19 cellular contexts compared by ENCODE assay signal in the genomic region with DNA sequence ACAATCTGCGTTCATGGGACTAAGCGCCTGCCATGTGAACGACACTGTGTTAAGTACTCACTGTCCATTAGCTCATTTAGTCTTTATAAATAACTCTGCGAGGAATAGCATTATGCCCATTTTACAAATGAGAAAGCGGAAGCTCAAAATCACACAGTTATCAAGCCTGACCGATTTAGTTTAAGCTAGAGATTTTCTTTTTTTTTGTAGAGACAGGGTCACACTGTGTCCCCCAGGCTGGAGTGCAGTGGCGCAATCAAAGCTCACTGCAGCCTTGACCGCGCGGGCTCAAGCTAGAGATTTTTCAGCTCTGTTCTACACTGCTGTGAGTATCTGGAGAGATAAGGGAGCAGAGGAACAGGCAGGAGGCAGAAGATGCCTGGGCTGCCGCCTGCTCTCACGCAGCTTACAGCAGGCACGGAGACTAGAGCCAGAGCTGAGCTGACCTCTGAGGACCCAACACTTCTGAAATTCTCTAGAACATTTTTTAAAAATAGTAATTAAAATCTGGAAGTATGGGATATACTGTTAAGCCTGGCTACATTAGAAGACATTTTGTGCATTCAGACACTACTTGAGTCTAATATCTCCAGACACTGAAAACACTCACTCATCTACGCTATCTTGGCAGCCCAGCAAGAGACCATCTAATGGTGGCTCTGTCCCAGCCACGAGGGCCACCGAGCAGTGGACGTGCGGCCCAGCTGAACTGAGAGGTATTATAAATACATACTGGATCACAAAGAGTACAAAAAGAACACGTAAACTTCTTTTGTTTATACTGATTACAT. TPM values are rescaled to one million over a fixed set of nuclear protein-coding genes. Genes with fewer than 3 reads are reported as not detected.
DNase-seq lines count a peak whose midpoint lies in the region; ATAC-seq and TF ChIP-seq lines count a peak whose summit lies in the region.
"Had no signal": no experiment of that assay in that cellular context is flagged by ENCODE, and none has a peak within 500 bp of the region (broad histone marks: within the 10 kb centered on the region; RNA-seq: fewer than 3 reads in every experiment).

No MANE protein-coding gene starts in this region.

- H3K4me3 Mint-ChIP-seq in GM23338 = no peak overlapping the region
- H3K4me3 Mint-ChIP-seq in osteocyte (ENCODE audit: unreplicated experiment) = no peak overlapping the region
- H3K4me3 Mint-ChIP-seq: activated CD4-positive, alpha-beta memory T cell treated with anti-CD3 and anti-CD28 coated beads for 36 hours; activated naive CD8-positive, alpha-beta T cell; activated T-cell treated with anti-CD3 and anti-CD28 coated beads, Interleukin-2, amount 50 U/mL, for 4 hours; natural killer cell had no signal

- H3K27ac Mint-ChIP-seq in GM23338 (peak overlapping the region; percentile 70), osteocyte (ENCODE audit: unreplicated experiment) (no peak overlapping the region)
- H3K27ac Mint-ChIP-seq: activated CD4-positive, alpha-beta memory T cell treated with anti-CD3 and anti-CD28 coated beads for 36 hours; activated naive CD8-positive, alpha-beta T cell; natural killer cell had no signal

- ATAC-seq in GM23338 = no peak
- peak; percentile 32 to 87 (median 77) for ATAC-seq in heart right ventricle
- no peak for ATAC-seq in GM21737 (IDR thresholded peaks at IDR 0.05; ENCODE audit: unreplicated experiment)
- ATAC-seq: activated T-cell treated with anti-CD3 and anti-CD28 coated beads, Interleukin-2, amount 50 U/mL, for 4 hours; esophagus mucosa; natural killer cell had no signal

- H3K27me3 Mint-ChIP-seq in GM23338 (ENCODE audit: insufficient read depth, low read depth, poor library complexity) = peaks cover 2% of the 10 kb centered on the region
- H3K27me3 Mint-ChIP-seq in osteocyte (ENCODE audit: unreplicated experiment) = no peaks in the 10 kb centered on the region
- H3K27me3 Mint-ChIP-seq: activated CD4-positive, alpha-beta memory T cell treated with anti-CD3 and anti-CD28 coated beads for 36 hours; activated naive CD8-positive, alpha-beta T cell had no signal

- intact Hi-C loops in heart right ventricle (cut with DNase I) = loop anchor here in 2 of 10 donors (1.0 to 10.0 kb wide), 2 partner anchors 15 to 81 kb away; no protein-coding TSS in a partner anchor

- WGBS in heart right ventricle, 2 donors = 50 to 52% methylated on average over 19 of the region's 19 CpGs

- H3K27me3 ChIP-seq in GM23338 (ENCODE audit: insufficient read depth) = no peaks in the 10 kb centered on the region
- no peaks in the 10 kb centered on the region for H3K27me3 ChIP-seq in heart right ventricle
- H3K27me3 ChIP-seq: breast epithelium, thyroid gland had no signal

- no peak overlapping the region for H3K4me3 ChIP-seq in GM23338
- H3K4me3 ChIP-seq in heart right ventricle = peak overlapping the region in 4 of 10 donors; percentile 3 to 20 (median 14)
- H3K4me3 ChIP-seq: breast epithelium, thyroid gland had no signal

- peaks cover 3% of the 10 kb centered on the region for H4K20me1 ChIP-seq in GM23338 (replicated peaks; ENCODE audit: insufficient read depth)

- DNase-seq in GM23338 (ENCODE audit: low spot score) (no peak), heart right ventricle (peak in 1 of 2 donors; percentile 62), osteocyte (ENCODE audit: extremely low spot score, unreplicated experiment) (peak; percentile 42), inferior parietal cortex (ENCODE audit: extremely low spot score) (no peak), kidney tubule cell (ENCODE audit: low spot score) (no peak), GF-D8 (lab: John Stamatoyannopoulos, UW) (no peak)
- DNase-seq: ACHN; activated CD4-positive, alpha-beta memory T cell treated with anti-CD3 and anti-CD28 coated beads for 36 hours; activated T-cell treated with anti-CD3 and anti-CD28 coated beads, Interleukin-2, amount 50 U/mL, for 4 hours; DMS79; MM.1S; natural killer cell; NCI-H1694; thyroid gland had no signal

- no peaks in the 10 kb centered on the region for H3K36me3 ChIP-seq in GM23338 (ENCODE audit: insufficient read depth)
- H3K36me3 ChIP-seq in heart right ventricle = no peaks in the 10 kb centered on the region
- H3K36me3 ChIP-seq: breast epithelium, thyroid gland had no signal

- H2AFZ ChIP-seq in GM23338 = no peak overlapping the region

- no peaks in the 10 kb centered on the region for H3F3A ChIP-seq in GM23338 (replicated peaks; ENCODE audit: low read depth)

- H3K9me3 ChIP-seq in heart right ventricle = no peaks in the 10 kb centered on the region
- H3K9me3 ChIP-seq: breast epithelium, thyroid gland had no signal

- H3K9me2 ChIP-seq in GM23338 (ENCODE audit: insufficient read depth) = no peaks in the 10 kb centered on the region

- H3K79me2 ChIP-seq in GM23338 (replicated peaks; ENCODE audit: insufficient read depth) = peaks cover 100% of the 10 kb centered on the region

- TF ChIP-seq CTCF in GM23338 (conservative IDR thresholded peaks at IDR 0.05; ENCODE audit: low read depth in 2 of 2) (no peak), VCaP (conservative IDR thresholded peaks at IDR 0.05) (no peak), heart right ventricle (IDR thresholded peaks at IDR 0.05) (no peak), osteocyte (IDR thresholded peaks at IDR 0.05) (no peak)

- H3K36me3 Mint-ChIP-seq in GM23338 (ENCODE audit: low read depth) (peaks cover 7% of the 10 kb centered on the region; the same call in 1 of the 3 replicates), osteocyte (ENCODE audit: unreplicated experiment) (peaks cover 2% of the 10 kb centered on the region)
- H3K36me3 Mint-ChIP-seq: activated CD4-positive, alpha-beta memory T cell treated with anti-CD3 and anti-CD28 coated beads for 36 hours; natural killer cell had no signal

- no peak overlapping the region for H3K4me2 ChIP-seq in GM23338

- H3K9me3 Mint-ChIP-seq in GM23338 (no peaks in the 10 kb centered on the region), osteocyte (ENCODE audit: unreplicated experiment) (no peaks in the 10 kb centered on the region)
- H3K9me3 Mint-ChIP-seq: activated CD4-positive, alpha-beta memory T cell treated with anti-CD3 and anti-CD28 coated beads for 36 hours; activated T-cell treated with anti-CD3 and anti-CD28 coated beads, Interleukin-2, amount 50 U/mL, for 4 hours; natural killer cell had no signal

- H3K27ac ChIP-seq in GM23338 (ENCODE audit: low read depth) = peak overlapping the region; percentile 34; the same call in 1 of the 2 replicates
- peak overlapping the region; percentile 97 for H3K27ac ChIP-seq in VCaP
- H3K27ac ChIP-seq in heart right ventricle = peak overlapping the region; percentile 51 to 84 (median 70)
- H3K27ac ChIP-seq: breast epithelium, thyroid gland had no signal

- H3K4me1 ChIP-seq in GM23338 (ENCODE audit: insufficient read depth) (peaks cover 67% of the 10 kb centered on the region), heart right ventricle (peaks cover 12 to 83% (median 65%) of the 10 kb centered on the region in 9 donors)

- peaks cover 78% of the 10 kb centered on the region for H3K4me1 Mint-ChIP-seq in GM23338
- H3K4me1 Mint-ChIP-seq in osteocyte (ENCODE audit: unreplicated experiment) = peaks cover 64% of the 10 kb centered on the region

TF ChIP-seq in GM23338, 12 proteins besides CTCF, POLR2A, EP300 and RAD21 (continues in another document):
- TF ChIP-seq JUNB (IDR thresholded peaks at IDR 0.05; ENCODE audit: unreplicated experiment) (no peak), ZNF114 (CRISPR knock-in tag; IDR thresholded peaks at IDR 0.05) (no peak), EZH2 (IDR thresholded peaks at IDR 0.05; ENCODE audit: low read depth, unreplicated experiment) (no peak), NANOG (IDR thresholded peaks at IDR 0.05; ENCODE audit: borderline replicate concordance) (no peak)
- TF ChIP-seq, protein P1, sequence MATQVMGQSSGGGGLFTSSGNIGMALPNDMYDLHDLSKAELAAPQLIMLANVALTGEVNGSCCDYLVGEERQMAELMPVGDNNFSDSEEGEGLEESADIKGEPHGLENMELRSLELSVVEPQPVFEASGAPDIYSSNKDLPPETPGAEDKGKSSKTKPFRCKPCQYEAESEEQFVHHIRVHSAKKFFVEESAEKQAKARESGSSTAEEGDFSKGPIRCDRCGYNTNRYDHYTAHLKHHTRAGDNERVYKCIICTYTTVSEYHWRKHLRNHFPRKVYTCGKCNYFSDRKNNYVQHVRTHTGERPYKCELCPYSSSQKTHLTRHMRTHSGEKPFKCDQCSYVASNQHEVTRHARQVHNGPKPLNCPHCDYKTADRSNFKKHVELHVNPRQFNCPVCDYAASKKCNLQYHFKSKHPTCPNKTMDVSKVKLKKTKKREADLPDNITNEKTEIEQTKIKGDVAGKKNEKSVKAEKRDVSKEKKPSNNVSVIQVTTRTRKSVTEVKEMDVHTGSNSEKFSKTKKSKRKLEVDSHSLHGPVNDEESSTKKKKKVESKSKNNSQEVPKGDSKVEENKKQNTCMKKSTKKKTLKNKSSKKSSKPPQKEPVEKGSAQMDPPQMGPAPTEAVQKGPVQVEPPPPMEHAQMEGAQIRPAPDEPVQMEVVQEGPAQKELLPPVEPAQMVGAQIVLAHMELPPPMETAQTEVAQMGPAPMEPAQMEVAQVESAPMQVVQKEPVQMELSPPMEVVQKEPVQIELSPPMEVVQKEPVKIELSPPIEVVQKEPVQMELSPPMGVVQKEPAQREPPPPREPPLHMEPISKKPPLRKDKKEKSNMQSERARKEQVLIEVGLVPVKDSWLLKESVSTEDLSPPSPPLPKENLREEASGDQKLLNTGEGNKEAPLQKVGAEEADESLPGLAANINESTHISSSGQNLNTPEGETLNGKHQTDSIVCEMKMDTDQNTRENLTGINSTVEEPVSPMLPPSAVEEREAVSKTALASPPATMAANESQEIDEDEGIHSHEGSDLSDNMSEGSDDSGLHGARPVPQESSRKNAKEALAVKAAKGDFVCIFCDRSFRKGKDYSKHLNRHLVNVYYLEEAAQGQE (IDR thresholded peaks at IDR 0.05; ENCODE audit: unreplicated experiment) = no peak

RNA-seq across cellular contexts. Expression of a gene that starts 38.7 kb away (rescaled TPM):
- total RNA-seq in GM23338 (2014; rRNA removed; shearing (Covaris generic)) = 87.7 and 99.8 TPM in 2 replicates
- polyA plus RNA-seq in GM23338 (2016; fragmentation: Nextera tagmentation; extraction: Ambion mirVana) (24.0 and 25.2 TPM in 2 replicates), heart right ventricle (10 to 100 TPM in 1 of 2 donors, 1 to 10 TPM in 1; 6.4 to 19.4 TPM)
- total RNA-seq in heart right ventricle (10 to 100 TPM; 25.0 to 46.4 (median 34.5) TPM), osteocyte (68.8 and 69.5 TPM in 2 replicates)

Comparison
In these comparisons a context has a peak if more than half of its experiments do, and no peak if none do; other contexts are left out.
1. ATAC-seq: peak in heart right ventricle (8 of 8); none in GM23338 (single experiment) and GM21737 (single experiment).
2. H3K27ac ChIP-seq: peak in every context shown above with its lines; median percentile 97 in VCaP; 70 in heart right ventricle; 34 in GM23338.